Comparison of ENCODE assay signal across 1 cellular context in the genomic region with DNA sequence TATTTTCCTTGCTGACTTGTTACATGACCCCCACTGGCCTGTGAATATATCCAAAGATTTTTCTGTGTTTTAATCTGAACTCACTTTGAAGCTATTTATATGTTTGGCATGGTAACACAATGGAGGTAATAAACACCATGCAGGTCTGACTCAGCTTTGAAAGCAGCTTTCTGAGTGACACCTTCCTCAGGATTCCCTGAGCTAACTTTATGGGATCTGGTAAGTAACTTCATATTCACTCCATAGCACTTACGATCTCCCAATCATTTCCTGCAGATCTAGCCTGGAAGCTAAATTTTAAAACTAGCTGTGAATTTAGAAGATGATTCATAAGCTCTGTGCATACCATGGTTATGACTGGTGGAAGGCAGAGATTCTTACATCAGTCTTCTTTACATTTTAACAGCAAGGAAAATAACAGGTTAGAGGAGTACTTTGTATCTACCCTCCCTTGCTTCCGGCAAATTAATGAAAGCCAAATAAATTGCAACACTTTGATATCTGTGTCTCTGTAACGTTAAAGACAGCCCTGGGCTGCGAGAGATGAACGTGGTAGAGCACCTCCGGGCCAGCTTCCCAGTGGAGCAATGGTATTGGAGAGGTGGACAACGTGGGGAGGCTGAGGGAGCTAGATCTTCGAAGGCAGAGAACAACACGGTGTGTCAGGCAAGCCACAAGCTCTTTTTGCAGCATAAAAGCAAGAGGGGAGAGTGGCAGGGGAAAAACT.
TF ChIP-seq lines count a peak whose summit lies in the region.

No MANE protein-coding gene starts in this region.

TF ChIP-seq in HepG2, 621 proteins besides CTCF, POLR2A, EP300 and RAD21 (continued from another document and continues in another):
- TF ChIP-seq, protein P1, sequence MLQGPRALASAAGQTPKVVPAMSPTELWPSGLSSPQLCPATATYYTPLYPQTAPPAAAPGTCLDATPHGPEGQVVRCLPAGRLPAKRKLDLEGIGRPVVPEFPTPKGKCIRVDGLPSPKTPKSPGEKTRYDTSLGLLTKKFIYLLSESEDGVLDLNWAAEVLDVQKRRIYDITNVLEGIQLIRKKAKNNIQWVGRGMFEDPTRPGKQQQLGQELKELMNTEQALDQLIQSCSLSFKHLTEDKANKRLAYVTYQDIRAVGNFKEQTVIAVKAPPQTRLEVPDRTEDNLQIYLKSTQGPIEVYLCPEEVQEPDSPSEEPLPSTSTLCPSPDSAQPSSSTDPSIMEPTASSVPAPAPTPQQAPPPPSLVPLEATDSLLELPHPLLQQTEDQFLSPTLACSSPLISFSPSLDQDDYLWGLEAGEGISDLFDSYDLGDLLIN (CRISPR knock-in tag; IDR thresholded peaks at IDR 0.05; ENCODE audit: borderline replicate concordance) = no peak
- TF ChIP-seq ZNF557 (CRISPR knock-in tag; IDR thresholded peaks at IDR 0.05) = no peak
- TF ChIP-seq, protein P2, sequence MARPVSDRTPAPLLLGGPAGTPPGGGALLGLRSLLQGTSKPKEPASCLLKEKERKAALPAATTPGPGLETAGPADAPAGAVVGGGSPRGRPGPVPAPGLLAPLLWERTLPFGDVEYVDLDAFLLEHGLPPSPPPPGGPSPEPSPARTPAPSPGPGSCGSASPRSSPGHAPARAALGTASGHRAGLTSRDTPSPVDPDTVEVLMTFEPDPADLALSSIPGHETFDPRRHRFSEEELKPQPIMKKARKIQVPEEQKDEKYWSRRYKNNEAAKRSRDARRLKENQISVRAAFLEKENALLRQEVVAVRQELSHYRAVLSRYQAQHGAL (CRISPR knock-in tag; IDR thresholded peaks at IDR 0.05; ENCODE audit: not compliant biosample characterization) = no peak
- 0 out of 2 replicates have a peak, but pooled peaks have one; percentile 16 for TF ChIP-seq SIX4 (CRISPR knock-in tag; IDR thresholded peaks at IDR 0.05)
- TF ChIP-seq NR1H2 (CRISPR knock-in tag; IDR thresholded peaks at IDR 0.05; ENCODE audit: borderline replicate concordance, low read depth) = no peak
- TF ChIP-seq GABPB1 (CRISPR knock-in tag; IDR thresholded peaks at IDR 0.05) = 0 out of 2 replicates have a peak, but pooled peaks have one; percentile 24
- TF ChIP-seq, protein P3, sequence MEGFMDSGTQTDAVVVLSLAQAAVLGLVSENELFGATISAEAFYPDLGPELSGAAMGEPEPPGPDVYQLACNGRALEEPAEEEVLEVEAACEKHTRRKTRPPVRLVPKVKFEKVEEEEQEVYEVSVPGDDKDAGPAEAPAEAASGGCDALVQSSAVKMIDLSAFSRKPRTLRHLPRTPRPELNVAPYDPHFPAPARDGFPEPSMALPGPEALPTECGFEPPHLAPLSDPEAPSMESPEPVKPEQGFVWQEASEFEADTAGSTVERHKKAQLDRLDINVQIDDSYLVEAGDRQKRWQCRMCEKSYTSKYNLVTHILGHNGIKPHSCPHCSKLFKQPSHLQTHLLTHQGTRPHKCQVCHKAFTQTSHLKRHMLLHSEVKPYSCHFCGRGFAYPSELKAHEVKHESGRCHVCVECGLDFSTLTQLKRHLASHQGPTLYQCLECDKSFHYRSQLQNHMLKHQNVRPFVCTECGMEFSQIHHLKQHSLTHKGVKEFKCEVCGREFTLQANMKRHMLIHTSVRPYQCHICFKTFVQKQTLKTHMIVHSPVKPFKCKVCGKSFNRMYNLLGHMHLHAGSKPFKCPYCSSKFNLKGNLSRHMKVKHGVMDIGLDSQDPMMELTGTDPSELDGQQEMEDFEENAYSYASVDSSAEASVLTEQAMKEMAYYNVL (CRISPR knock-in tag; IDR thresholded peaks at IDR 0.05; ENCODE audit: borderline replicate concordance) = peak; percentile 65; the same call in 1 of the 2 replicates
- peak; percentile 78 for TF ChIP-seq JUND (CRISPR knock-in tag; IDR thresholded peaks at IDR 0.05)
- TF ChIP-seq, protein P4, sequence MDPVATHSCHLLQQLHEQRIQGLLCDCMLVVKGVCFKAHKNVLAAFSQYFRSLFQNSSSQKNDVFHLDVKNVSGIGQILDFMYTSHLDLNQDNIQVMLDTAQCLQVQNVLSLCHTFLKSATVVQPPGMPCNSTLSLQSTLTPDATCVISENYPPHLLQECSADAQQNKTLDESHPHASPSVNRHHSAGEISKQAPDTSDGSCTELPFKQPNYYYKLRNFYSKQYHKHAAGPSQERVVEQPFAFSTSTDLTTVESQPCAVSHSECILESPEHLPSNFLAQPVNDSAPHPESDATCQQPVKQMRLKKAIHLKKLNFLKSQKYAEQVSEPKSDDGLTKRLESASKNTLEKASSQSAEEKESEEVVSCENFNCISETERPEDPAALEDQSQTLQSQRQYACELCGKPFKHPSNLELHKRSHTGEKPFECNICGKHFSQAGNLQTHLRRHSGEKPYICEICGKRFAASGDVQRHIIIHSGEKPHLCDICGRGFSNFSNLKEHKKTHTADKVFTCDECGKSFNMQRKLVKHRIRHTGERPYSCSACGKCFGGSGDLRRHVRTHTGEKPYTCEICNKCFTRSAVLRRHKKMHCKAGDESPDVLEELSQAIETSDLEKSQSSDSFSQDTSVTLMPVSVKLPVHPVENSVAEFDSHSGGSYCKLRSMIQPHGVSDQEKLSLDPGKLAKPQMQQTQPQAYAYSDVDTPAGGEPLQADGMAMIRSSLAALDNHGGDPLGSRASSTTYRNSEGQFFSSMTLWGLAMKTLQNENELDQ (CRISPR knock-in tag; IDR thresholded peaks at IDR 0.05; ENCODE audit: borderline replicate concordance) = no peak
- no peak for TF ChIP-seq ZFP62 (CRISPR knock-in tag; IDR thresholded peaks at IDR 0.05)
- TF ChIP-seq, protein P5, sequence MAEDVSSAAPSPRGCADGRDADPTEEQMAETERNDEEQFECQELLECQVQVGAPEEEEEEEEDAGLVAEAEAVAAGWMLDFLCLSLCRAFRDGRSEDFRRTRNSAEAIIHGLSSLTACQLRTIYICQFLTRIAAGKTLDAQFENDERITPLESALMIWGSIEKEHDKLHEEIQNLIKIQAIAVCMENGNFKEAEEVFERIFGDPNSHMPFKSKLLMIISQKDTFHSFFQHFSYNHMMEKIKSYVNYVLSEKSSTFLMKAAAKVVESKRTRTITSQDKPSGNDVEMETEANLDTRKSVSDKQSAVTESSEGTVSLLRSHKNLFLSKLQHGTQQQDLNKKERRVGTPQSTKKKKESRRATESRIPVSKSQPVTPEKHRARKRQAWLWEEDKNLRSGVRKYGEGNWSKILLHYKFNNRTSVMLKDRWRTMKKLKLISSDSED (CRISPR knock-in tag; IDR thresholded peaks at IDR 0.05) = no peak
- no peak for TF ChIP-seq CC2D1A (CRISPR knock-in tag; IDR thresholded peaks at IDR 0.05)
- TF ChIP-seq NFKBIZ (CRISPR knock-in tag; IDR thresholded peaks at IDR 0.05) = 0 out of 2 replicates have a peak, but pooled peaks have one; percentile 43
- TF ChIP-seq MEIS2 (CRISPR knock-in tag; IDR thresholded peaks at IDR 0.05) = no peak
- TF ChIP-seq HCFC1 (IDR thresholded peaks at IDR 0.05; ENCODE audit: low read depth, low read length) = no peak
- TF ChIP-seq ZNF7 (CRISPR knock-in tag; IDR thresholded peaks at IDR 0.05) = no peak
- TF ChIP-seq MTF1 (CRISPR knock-in tag; IDR thresholded peaks at IDR 0.05) = no peak
- no peak for TF ChIP-seq NR3C1 (CRISPR knock-in tag; IDR thresholded peaks at IDR 0.05)
- TF ChIP-seq ZNF350 (CRISPR knock-in tag; IDR thresholded peaks at IDR 0.05; ENCODE audit: borderline replicate concordance, low read depth) = no peak
- TF ChIP-seq ZNF788 (CRISPR knock-in tag; IDR thresholded peaks at IDR 0.05; ENCODE audit: borderline replicate concordance) = no peak
- 0 out of 2 replicates have a peak, but pooled peaks have one; percentile 35 for TF ChIP-seq GATAD1 (CRISPR knock-in tag; IDR thresholded peaks at IDR 0.05)
- peak; percentile 70; the same call in 1 of the 2 replicates for TF ChIP-seq PPARG (CRISPR knock-in tag; conservative IDR thresholded peaks at IDR 0.05)
- no peak for TF ChIP-seq NR2F6 (IDR thresholded peaks at IDR 0.05)
- peak; percentile 37; the same call in 1 of the 2 replicates for TF ChIP-seq NR2F6 (CRISPR knock-in tag; IDR thresholded peaks at IDR 0.05)
- TF ChIP-seq NRL (CRISPR knock-in tag; IDR thresholded peaks at IDR 0.05; ENCODE audit: borderline replicate concordance) = no peak
- TF ChIP-seq, protein P6, sequence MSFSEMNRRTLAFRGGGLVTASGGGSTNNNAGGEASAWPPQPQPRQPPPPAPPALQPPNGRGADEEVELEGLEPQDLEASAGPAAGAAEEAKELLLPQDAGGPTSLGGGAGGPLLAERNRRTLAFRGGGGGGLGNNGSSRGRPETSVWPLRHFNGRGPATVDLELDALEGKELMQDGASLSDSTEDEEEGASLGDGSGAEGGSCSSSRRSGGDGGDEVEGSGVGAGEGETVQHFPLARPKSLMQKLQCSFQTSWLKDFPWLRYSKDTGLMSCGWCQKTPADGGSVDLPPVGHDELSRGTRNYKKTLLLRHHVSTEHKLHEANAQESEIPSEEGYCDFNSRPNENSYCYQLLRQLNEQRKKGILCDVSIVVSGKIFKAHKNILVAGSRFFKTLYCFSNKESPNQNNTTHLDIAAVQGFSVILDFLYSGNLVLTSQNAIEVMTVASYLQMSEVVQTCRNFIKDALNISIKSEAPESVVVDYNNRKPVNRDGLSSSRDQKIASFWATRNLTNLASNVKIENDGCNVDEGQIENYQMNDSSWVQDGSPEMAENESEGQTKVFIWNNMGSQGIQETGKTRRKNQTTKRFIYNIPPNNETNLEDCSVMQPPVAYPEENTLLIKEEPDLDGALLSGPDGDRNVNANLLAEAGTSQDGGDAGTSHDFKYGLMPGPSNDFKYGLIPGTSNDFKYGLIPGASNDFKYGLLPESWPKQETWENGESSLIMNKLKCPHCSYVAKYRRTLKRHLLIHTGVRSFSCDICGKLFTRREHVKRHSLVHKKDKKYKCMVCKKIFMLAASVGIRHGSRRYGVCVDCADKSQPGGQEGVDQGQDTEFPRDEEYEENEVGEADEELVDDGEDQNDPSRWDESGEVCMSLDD (CRISPR knock-in tag; IDR thresholded peaks at IDR 0.05; ENCODE audit: borderline replicate concordance) = no peak
- no peak for TF ChIP-seq SIN3A (IDR thresholded peaks at IDR 0.05; ENCODE audit: borderline replicate concordance, low read depth, low read length)
- TF ChIP-seq, protein P7, sequence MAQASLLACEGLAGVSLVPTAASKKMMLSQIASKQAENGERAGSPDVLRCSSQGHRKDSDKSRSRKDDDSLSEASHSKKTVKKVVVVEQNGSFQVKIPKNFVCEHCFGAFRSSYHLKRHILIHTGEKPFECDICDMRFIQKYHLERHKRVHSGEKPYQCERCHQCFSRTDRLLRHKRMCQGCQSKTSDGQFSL (CRISPR knock-in tag; IDR thresholded peaks at IDR 0.05) = no peak
- no peak for TF ChIP-seq TAF15 (IDR thresholded peaks at IDR 0.05; ENCODE audit: low read depth, low read length, poor library complexity, severe bottlenecking)
- no peak for TF ChIP-seq PAF1 (CRISPR knock-in tag; IDR thresholded peaks at IDR 0.05)
- TF ChIP-seq DNMT1 (CRISPR knock-in tag; IDR thresholded peaks at IDR 0.05) = no peak
- TF ChIP-seq RFX5 (IDR thresholded peaks at IDR 0.05; ENCODE audit: low read depth, low read length) = no peak
- TF ChIP-seq HES4 (CRISPR knock-in tag; IDR thresholded peaks at IDR 0.05; ENCODE audit: borderline replicate concordance) = no peak
- TF ChIP-seq ZNF570 (CRISPR knock-in tag; IDR thresholded peaks at IDR 0.05; ENCODE audit: borderline replicate concordance) = no peak
- TF ChIP-seq, protein P8, sequence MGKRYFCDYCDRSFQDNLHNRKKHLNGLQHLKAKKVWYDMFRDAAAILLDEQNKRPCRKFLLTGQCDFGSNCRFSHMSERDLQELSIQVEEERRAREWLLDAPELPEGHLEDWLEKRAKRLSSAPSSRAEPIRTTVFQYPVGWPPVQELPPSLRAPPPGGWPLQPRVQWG (CRISPR knock-in tag; IDR thresholded peaks at IDR 0.05; ENCODE audit: borderline replicate concordance, low read depth) = no peak
- no peak for TF ChIP-seq TMF1 (CRISPR knock-in tag; IDR thresholded peaks at IDR 0.05; ENCODE audit: low read depth)
- TF ChIP-seq ZNF530 (CRISPR knock-in tag; IDR thresholded peaks at IDR 0.05; ENCODE audit: low read depth) = no peak
- TF ChIP-seq KAT2B (IDR thresholded peaks at IDR 0.05; ENCODE audit: borderline replicate concordance, low read depth, low read length) = no peak
- TF ChIP-seq SRSF9 (IDR thresholded peaks at IDR 0.05; ENCODE audit: borderline replicate concordance, insufficient read depth, low read depth, low read length, poor library complexity, severe bottlenecking) = no peak
- no peak for TF ChIP-seq ZNF737 (CRISPR knock-in tag; IDR thresholded peaks at IDR 0.05; ENCODE audit: borderline replicate concordance)
- TF ChIP-seq, protein P9, sequence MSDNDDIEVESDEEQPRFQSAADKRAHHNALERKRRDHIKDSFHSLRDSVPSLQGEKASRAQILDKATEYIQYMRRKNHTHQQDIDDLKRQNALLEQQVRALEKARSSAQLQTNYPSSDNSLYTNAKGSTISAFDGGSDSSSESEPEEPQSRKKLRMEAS (IDR thresholded peaks at IDR 0.05) = peak; percentile 85
- TF ChIP-seq KLF9 (CRISPR knock-in tag; IDR thresholded peaks at IDR 0.05; ENCODE audit: low read depth) = no peak
